In the genomic region with DNA sequence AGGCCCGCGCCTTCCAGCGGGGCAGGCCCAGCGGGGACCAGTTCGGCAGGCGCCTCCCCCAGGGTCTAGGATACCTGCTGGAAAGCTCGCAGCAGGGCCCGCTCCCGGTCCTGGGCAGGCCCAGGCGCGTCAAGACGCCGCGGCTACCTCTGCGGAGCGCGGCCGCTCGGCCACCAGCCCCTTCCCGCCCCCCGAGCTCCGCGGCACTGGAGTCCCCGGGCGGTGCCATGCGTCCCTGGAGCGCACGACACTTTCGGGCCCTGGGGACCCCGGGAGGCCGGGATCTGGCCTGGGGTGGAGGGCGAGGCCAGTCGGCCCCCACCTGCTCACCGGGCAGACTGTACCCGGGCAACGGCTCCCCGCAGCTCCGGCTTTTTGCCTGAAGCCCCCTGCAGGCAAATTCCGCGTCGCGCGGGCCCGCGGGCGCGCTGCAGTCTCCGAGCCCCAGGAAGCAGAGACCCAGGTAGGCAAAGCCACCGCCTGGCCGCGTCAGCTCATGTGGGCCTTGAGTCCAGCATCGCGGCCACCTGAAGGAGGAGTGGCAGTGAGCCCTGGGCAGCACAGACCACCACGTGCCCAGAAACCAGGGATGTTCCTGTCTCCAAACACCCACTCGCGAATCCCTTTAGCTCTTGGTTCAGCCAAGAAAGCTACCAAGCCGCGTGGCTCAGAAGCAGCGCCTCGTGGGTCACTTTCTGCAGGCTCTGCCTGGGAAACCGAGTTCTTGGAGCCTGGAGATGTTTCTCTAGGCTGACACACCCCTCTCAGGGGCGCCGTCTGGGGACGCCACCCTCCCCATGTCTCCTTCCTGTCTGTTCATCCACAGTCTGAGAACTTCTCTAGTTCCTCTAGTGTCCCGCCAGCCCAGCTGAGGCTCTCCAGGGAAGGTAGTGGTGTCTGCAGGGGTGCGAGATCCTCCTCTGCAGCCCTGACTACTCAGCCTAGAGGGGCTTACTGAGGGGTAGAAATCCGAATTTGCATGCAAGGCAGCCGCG, we compare ENCODE assay signal across 10 cellular contexts. TPM values are rescaled to one million over a fixed set of nuclear protein-coding genes. Genes with fewer than 3 reads are reported as not detected.
DNase-seq lines count a peak whose midpoint lies in the region; ATAC-seq and TF ChIP-seq lines count a peak whose summit lies in the region.
"Had no signal": no experiment of that assay in that cellular context is flagged by ENCODE, and none has a peak within 500 bp of the region (broad histone marks: within the 10 kb centered on the region; RNA-seq: fewer than 3 reads in every experiment).

No MANE protein-coding gene starts in this region.

- H3K4me3 Mint-ChIP-seq in activated CD8-positive, alpha-beta T cell treated with anti-CD3 and anti-CD28 coated beads for 36 hours: peak overlapping the region; percentile 41
- H3K4me3 Mint-ChIP-seq in activated CD8-positive, alpha-beta T cell treated with anti-CD3 and anti-CD28 coated beads, Interleukin-2, amount 10 ng/mL, durations not matched to agents 7 days and 5 days: no peak overlapping the region
- peak overlapping the region; percentile 45 for H3K4me3 Mint-ChIP-seq in T-helper 17 cell
- peak overlapping the region; percentile 50 for H3K4me3 Mint-ChIP-seq in stimulated activated naive CD8-positive, alpha-beta T cell treated with anti-CD3 and anti-CD28 coated beads, Interleukin-15, Interleukin-2, amounts not matched to agents 100 ng/mL and 50 ng/mL, for 24 hours
- no peak overlapping the region for H3K4me3 Mint-ChIP-seq in activated T-helper 1 cell treated with anti-CD3 and anti-CD28 coated beads, Interleukin-12 subunit alpha, Interleukin-12 subunit beta, Interleukin-2, Interleukin-4 antibody, amounts not matched to agents 30 ng/mL and 10 ng/mL and 1 ng/mL, durations not matched to agents 14 hours and 24 hours and 36 hours

- peaks cover 6% of the 10 kb centered on the region for H3K4me1 Mint-ChIP-seq in activated CD8-positive, alpha-beta T cell treated with anti-CD3 and anti-CD28 coated beads for 36 hours (ENCODE audit: low read depth)
- H3K4me1 Mint-ChIP-seq in activated CD8-positive, alpha-beta T cell treated with anti-CD3 and anti-CD28 coated beads, Interleukin-2, amount 10 ng/mL, durations not matched to agents 7 days and 5 days (ENCODE audit: low read depth): peaks cover 3% of the 10 kb centered on the region
- H3K4me1 Mint-ChIP-seq in T-helper 17 cell: peaks cover 4% of the 10 kb centered on the region
- peaks cover 6% of the 10 kb centered on the region for H3K4me1 Mint-ChIP-seq in stimulated activated naive CD8-positive, alpha-beta T cell treated with anti-CD3 and anti-CD28 coated beads, Interleukin-15, Interleukin-2, amounts not matched to agents 100 ng/mL and 50 ng/mL, for 24 hours (ENCODE audit: low read depth)
- no peaks in the 10 kb centered on the region for H3K4me1 Mint-ChIP-seq in activated T-helper 1 cell treated with anti-CD3 and anti-CD28 coated beads, Interleukin-12 subunit alpha, Interleukin-12 subunit beta, Interleukin-2, Interleukin-4 antibody, amounts not matched to agents 30 ng/mL and 10 ng/mL and 1 ng/mL, durations not matched to agents 14 hours and 24 hours and 36 hours (ENCODE audit: low read depth)

- no peak for TF ChIP-seq CTCF in activated CD8-positive, alpha-beta T cell treated with anti-CD3 and anti-CD28 coated beads for 36 hours (IDR thresholded peaks at IDR 0.05)

- H3K4me3 ChIP-seq in iPS-11a (ENCODE audit: low read depth, low read length): peak overlapping the region; percentile 13
- H3K4me3 ChIP-seq: gastrocnemius medialis had no signal

- peak; percentile 34 for ATAC-seq in activated CD8-positive, alpha-beta T cell treated with anti-CD3 and anti-CD28 coated beads for 36 hours
- ATAC-seq in activated CD8-positive, alpha-beta T cell treated with anti-CD3 and anti-CD28 coated beads, Interleukin-2, amount 10 ng/mL, durations not matched to agents 7 days and 5 days: no peak
- ATAC-seq in T-helper 17 cell: no peak
- ATAC-seq: gastrocnemius medialis had no signal

- CTCF ChIA-PET in activated CD8-positive, alpha-beta T cell treated with anti-CD3 and anti-CD28 coated beads for 36 hours (lab: Charles Lee): interaction anchor here (0.7 to 2.0 kb wide), 6 partner anchors 20 to 334 kb away, joined by 3 to 4 read pairs (median 3); no protein-coding TSS in a partner anchor
- CTCF ChIA-PET in activated CD8-positive, alpha-beta T cell treated with anti-CD3 and anti-CD28 coated beads, Interleukin-2, amount 10 ng/mL, durations not matched to agents 7 days and 5 days (lab: Charles Lee): interaction anchor here (1.0 kb wide), 1 partner anchor 35 kb away, joined by 3 read pairs; no protein-coding TSS in a partner anchor

- no peak overlapping the region for H3K27ac Mint-ChIP-seq in activated CD8-positive, alpha-beta T cell treated with anti-CD3 and anti-CD28 coated beads for 36 hours
- H3K27ac Mint-ChIP-seq in activated CD8-positive, alpha-beta T cell treated with anti-CD3 and anti-CD28 coated beads, Interleukin-2, amount 10 ng/mL, durations not matched to agents 7 days and 5 days: no peak overlapping the region
- no peak overlapping the region for H3K27ac Mint-ChIP-seq in T-helper 17 cell
- no peak overlapping the region for H3K27ac Mint-ChIP-seq in stimulated activated naive CD8-positive, alpha-beta T cell treated with anti-CD3 and anti-CD28 coated beads, Interleukin-15, Interleukin-2, amounts not matched to agents 100 ng/mL and 50 ng/mL, for 24 hours
- H3K27ac Mint-ChIP-seq in activated T-helper 1 cell treated with anti-CD3 and anti-CD28 coated beads, Interleukin-12 subunit alpha, Interleukin-12 subunit beta, Interleukin-2, Interleukin-4 antibody, amounts not matched to agents 30 ng/mL and 10 ng/mL and 1 ng/mL, durations not matched to agents 14 hours and 24 hours and 36 hours: no peak overlapping the region

- POLR2A ChIA-PET in activated CD8-positive, alpha-beta T cell treated with anti-CD3 and anti-CD28 coated beads for 36 hours (lab: Charles Lee): interaction anchor here (0.9 to 1.0 kb wide), 2 partner anchors 8 to 14 kb away, joined by 3 to 4 read pairs; no protein-coding TSS in a partner anchor
- POLR2A ChIA-PET in activated CD8-positive, alpha-beta T cell treated with anti-CD3 and anti-CD28 coated beads, Interleukin-2, amount 10 ng/mL, durations not matched to agents 7 days and 5 days (lab: Charles Lee): no interaction called here

- H3K36me3 Mint-ChIP-seq in activated CD8-positive, alpha-beta T cell treated with anti-CD3 and anti-CD28 coated beads for 36 hours (ENCODE audit: low read depth): no peaks in the 10 kb centered on the region
- no peaks in the 10 kb centered on the region for H3K36me3 Mint-ChIP-seq in activated CD8-positive, alpha-beta T cell treated with anti-CD3 and anti-CD28 coated beads, Interleukin-2, amount 10 ng/mL, durations not matched to agents 7 days and 5 days (ENCODE audit: low read depth)
- H3K36me3 Mint-ChIP-seq in T-helper 17 cell (ENCODE audit: low read depth): no peaks in the 10 kb centered on the region
- H3K36me3 Mint-ChIP-seq in stimulated activated naive CD8-positive, alpha-beta T cell treated with anti-CD3 and anti-CD28 coated beads, Interleukin-15, Interleukin-2, amounts not matched to agents 100 ng/mL and 50 ng/mL, for 24 hours (ENCODE audit: low read depth): peaks cover 4% of the 10 kb centered on the region
- no peaks in the 10 kb centered on the region for H3K36me3 Mint-ChIP-seq in activated T-helper 1 cell treated with anti-CD3 and anti-CD28 coated beads, Interleukin-12 subunit alpha, Interleukin-12 subunit beta, Interleukin-2, Interleukin-4 antibody, amounts not matched to agents 30 ng/mL and 10 ng/mL and 1 ng/mL, durations not matched to agents 14 hours and 24 hours and 36 hours (ENCODE audit: low read depth)

- H3K9me3 ChIP-seq in T-helper 17 cell (ENCODE audit: control insufficient read depth, low read length, poor library complexity, severe bottlenecking): no peaks in the 10 kb centered on the region
- H3K9me3 ChIP-seq: gastrocnemius medialis had no signal

- H3K9me3 Mint-ChIP-seq in activated CD8-positive, alpha-beta T cell treated with anti-CD3 and anti-CD28 coated beads for 36 hours: peaks cover 3% of the 10 kb centered on the region
- H3K9me3 Mint-ChIP-seq in activated CD8-positive, alpha-beta T cell treated with anti-CD3 and anti-CD28 coated beads, Interleukin-2, amount 10 ng/mL, durations not matched to agents 7 days and 5 days (ENCODE audit: insufficient read depth): peaks cover 2% of the 10 kb centered on the region
- no peaks in the 10 kb centered on the region for H3K9me3 Mint-ChIP-seq in stimulated activated naive CD8-positive, alpha-beta T cell treated with anti-CD3 and anti-CD28 coated beads, Interleukin-15, Interleukin-2, amounts not matched to agents 100 ng/mL and 50 ng/mL, for 24 hours
- H3K9me3 Mint-ChIP-seq in activated T-helper 1 cell treated with anti-CD3 and anti-CD28 coated beads, Interleukin-12 subunit alpha, Interleukin-12 subunit beta, Interleukin-2, Interleukin-4 antibody, amounts not matched to agents 30 ng/mL and 10 ng/mL and 1 ng/mL, durations not matched to agents 14 hours and 24 hours and 36 hours: peaks cover 8% of the 10 kb centered on the region

- DNase-seq in activated CD8-positive, alpha-beta T cell treated with anti-CD3 and anti-CD28 coated beads for 36 hours: peak; percentile 21
- no peak for DNase-seq in activated CD8-positive, alpha-beta T cell treated with anti-CD3 and anti-CD28 coated beads, Interleukin-2, amount 10 ng/mL, durations not matched to agents 7 days and 5 days
- DNase-seq in T-helper 17 cell (no peak), DMS53 treated with DMSO at 0.1 percent for 48 hours (lab: John Stamatoyannopoulos, UW; ENCODE audit: unreplicated experiment) (no peak), foreskin melanocyte (no peak)
- DNase-seq in activated T-helper 1 cell treated with anti-CD3 and anti-CD28 coated beads, Interleukin-12 subunit alpha, Interleukin-12 subunit beta, Interleukin-2, Interleukin-4 antibody, amounts not matched to agents 30 ng/mL and 10 ng/mL and 1 ng/mL, durations not matched to agents 14 hours and 24 hours and 36 hours (ENCODE audit: low spot score): no peak
- DNase-seq: gastrocnemius medialis; NK-92 treated with Interleukin-12 subunit alpha and Interleukin-12 subunit beta, amount 100 ng/mL, for 24 hours had no signal

- intact Hi-C loops in activated CD8-positive, alpha-beta T cell treated with anti-CD3 and anti-CD28 coated beads for 36 hours (cut with micrococcal nuclease): no loop called here
- intact Hi-C loops in activated T-helper 1 cell treated with anti-CD3 and anti-CD28 coated beads, Interleukin-12 subunit alpha, Interleukin-12 subunit beta, Interleukin-2, Interleukin-4 antibody, amounts not matched to agents 30 ng/mL and 10 ng/mL and 1 ng/mL, durations not matched to agents 14 hours and 24 hours and 36 hours (cut with micrococcal nuclease): loop anchor here (2.0 kb wide), 1 partner anchor 39 kb away; no protein-coding TSS in a partner anchor

- H3K27me3 Mint-ChIP-seq in activated CD8-positive, alpha-beta T cell treated with anti-CD3 and anti-CD28 coated beads for 36 hours: peaks cover 6% of the 10 kb centered on the region
- peaks cover 13% of the 10 kb centered on the region for H3K27me3 Mint-ChIP-seq in activated CD8-positive, alpha-beta T cell treated with anti-CD3 and anti-CD28 coated beads, Interleukin-2, amount 10 ng/mL, durations not matched to agents 7 days and 5 days (ENCODE audit: low read depth)
- peaks cover 16% of the 10 kb centered on the region for H3K27me3 Mint-ChIP-seq in T-helper 17 cell
- peaks cover 19% of the 10 kb centered on the region for H3K27me3 Mint-ChIP-seq in stimulated activated naive CD8-positive, alpha-beta T cell treated with anti-CD3 and anti-CD28 coated beads, Interleukin-15, Interleukin-2, amounts not matched to agents 100 ng/mL and 50 ng/mL, for 24 hours
- peaks cover 23% of the 10 kb centered on the region for H3K27me3 Mint-ChIP-seq in activated T-helper 1 cell treated with anti-CD3 and anti-CD28 coated beads, Interleukin-12 subunit alpha, Interleukin-12 subunit beta, Interleukin-2, Interleukin-4 antibody, amounts not matched to agents 30 ng/mL and 10 ng/mL and 1 ng/mL, durations not matched to agents 14 hours and 24 hours and 36 hours (ENCODE audit: insufficient read depth)

RNA-seq across cellular contexts. Expression of a gene that starts 46.1 kb away (rescaled TPM):
- total RNA-seq in activated CD8-positive, alpha-beta T cell treated with anti-CD3 and anti-CD28 coated beads for 36 hours: 10 to 100 TPM; 61.9 to 64.8 TPM
- 10 to 100 TPM; 75.9 to 76.0 TPM for total RNA-seq in activated CD8-positive, alpha-beta T cell treated with anti-CD3 and anti-CD28 coated beads, Interleukin-2, amount 10 ng/mL, durations not matched to agents 7 days and 5 days
- 10 to 100 TPM; 73.9 to 77.1 TPM for total RNA-seq in T-helper 17 cell
- total RNA-seq in activated T-helper 1 cell treated with anti-CD3 and anti-CD28 coated beads, Interleukin-12 subunit alpha, Interleukin-12 subunit beta, Interleukin-2, Interleukin-4 antibody, amounts not matched to agents 30 ng/mL and 10 ng/mL and 1 ng/mL, durations not matched to agents 14 hours and 24 hours and 36 hours: 39.6 and 43.6 TPM in 2 replicates

Comparison
In these comparisons a context has a peak if more than half of its experiments do, and no peak if none do; other contexts are left out.
1. H3K4me3 Mint-ChIP-seq: peak in activated CD8-positive, alpha-beta T cell treated with anti-CD3 and anti-CD28 coated beads for 36 hours (single experiment), T-helper 17 cell (single experiment) and stimulated activated naive CD8-positive, alpha-beta T cell treated with anti-CD3 and anti-CD28 coated beads, Interleukin-15, Interleukin-2, amounts not matched to agents 100 ng/mL and 50 ng/mL, for 24 hours (single experiment); none in activated CD8-positive, alpha-beta T cell treated with anti-CD3 and anti-CD28 coated beads, Interleukin-2, amount 10 ng/mL, durations not matched to agents 7 days and 5 days (single experiment) and activated T-helper 1 cell treated with anti-CD3 and anti-CD28 coated beads, Interleukin-12 subunit alpha, Interleukin-12 subunit beta, Interleukin-2, Interleukin-4 antibody, amounts not matched to agents 30 ng/mL and 10 ng/mL and 1 ng/mL, durations not matched to agents 14 hours and 24 hours and 36 hours (single experiment).